8 cellular contexts compared by ENCODE assay signal in genomic region chr9:82961504-82962125, GRCh38.
DNase-seq lines count a peak whose midpoint lies in the region; ATAC-seq and TF ChIP-seq lines count a peak whose summit lies in the region.

No MANE protein-coding gene starts in this region.

- TF ChIP-seq CTCF in DOHH2 (IDR thresholded peaks at IDR 0.05; ENCODE audit: low read depth, low read length, poor library complexity, severe bottlenecking): peak; percentile 71
- peak; percentile 51 to 80 (median 71) for TF ChIP-seq CTCF in uterus (IDR thresholded peaks at IDR 0.05)

- H3K27me3 ChIP-seq in DOHH2 (ENCODE audit: control insufficient read depth, low read length) (no peaks in the 10 kb centered on the region), uterus (no peaks in the 10 kb centered on the region)

- H3K4me2 ChIP-seq in DOHH2 (ENCODE audit: low read length): no peak overlapping the region

- H3K4me1 ChIP-seq in DOHH2 (ENCODE audit: control insufficient read depth, low read length): no peaks in the 10 kb centered on the region
- no peaks in the 10 kb centered on the region for H3K4me1 ChIP-seq in uterus

- DNase-seq in NCI-H510A treated with DMSO at 0.1 percent for 48 hours (lab: John Stamatoyannopoulos, UW) (peak; percentile 87), fibroblast of the conjunctiva (ENCODE audit: low read depth) (peak; percentile 58), non-pigmented ciliary epithelial cell (ENCODE audit: low read depth) (peak; percentile 45), uterus (peak; percentile 52)
- DNase-seq in activated CD8-positive, alpha-beta memory T cell treated with anti-CD3 and anti-CD28 coated beads for 48 hours (ENCODE audit: low read depth in 2 of 3, low spot score in 2 of 3): peak; percentile 4 to 5 (median 5)

- no peaks in the 10 kb centered on the region for H3K9me2 ChIP-seq in DOHH2 (replicated peaks; ENCODE audit: control insufficient read depth, low read length)

- TF ChIP-seq POLR2A in uterus (IDR thresholded peaks at IDR 0.05): no peak

- H3K27ac ChIP-seq in DOHH2 (ENCODE audit: low read depth, low read length) (no peak overlapping the region), uterus (no peak overlapping the region)

- peak; percentile 93 for ATAC-seq in GM21367 (IDR thresholded peaks at IDR 0.05; ENCODE audit: unreplicated experiment)
- peak; percentile 94 for ATAC-seq in HG03565 (IDR thresholded peaks at IDR 0.05; ENCODE audit: unreplicated experiment)

- no peaks in the 10 kb centered on the region for H3K79me2 ChIP-seq in DOHH2 (ENCODE audit: control insufficient read depth, low read length)

- H3K9me3 ChIP-seq in DOHH2 (ENCODE audit: control insufficient read depth, insufficient read depth, low read length) (no peaks in the 10 kb centered on the region), uterus (no peaks in the 10 kb centered on the region)

- H3F3A ChIP-seq in DOHH2 (ENCODE audit: control insufficient read depth, insufficient read depth): no peaks in the 10 kb centered on the region

- intact Hi-C loops in uterus (cut with DNase I; ENCODE audit: low total_unique reads): no loop called here

- no peak overlapping the region for H3K4me3 ChIP-seq in DOHH2 (ENCODE audit: low read length)
- no peak overlapping the region for H3K4me3 ChIP-seq in uterus

- no peaks in the 10 kb centered on the region for H4K20me1 ChIP-seq in DOHH2 (ENCODE audit: control insufficient read depth, insufficient read depth, low read depth, low read length)

- no peaks in the 10 kb centered on the region for H3K36me3 ChIP-seq in DOHH2 (ENCODE audit: control insufficient read depth, low read length)
- H3K36me3 ChIP-seq in uterus: no peaks in the 10 kb centered on the region

Comparison
In these comparisons a context has a peak if more than half of its experiments do, and no peak if none do; other contexts are left out.
1. DNase-seq: peak in every context shown above with its lines; median percentile 87 in NCI-H510A treated with DMSO at 0.1 percent for 48 hours; 58 in fibroblast of the conjunctiva; 52 in uterus; 45 in non-pigmented ciliary epithelial cell; 5 in activated CD8-positive, alpha-beta memory T cell treated with anti-CD3 and anti-CD28 coated beads for 48 hours.